In genomic region chr20:14984305-14984704, GRCh38 we compare ENCODE assay signal across 1 cellular context.
TF ChIP-seq lines count a peak whose summit lies in the region.

No MANE protein-coding gene starts in this region.

TF ChIP-seq in HepG2, 621 proteins besides CTCF, POLR2A, EP300 and RAD21 (continued from another document):
- TF ChIP-seq SNAPC4 (CRISPR knock-in tag; IDR thresholded peaks at IDR 0.05) = 0 out of 2 replicates have a peak, but pooled peaks have one; percentile 8
- TF ChIP-seq CSRNP1 (CRISPR knock-in tag; IDR thresholded peaks at IDR 0.05) = 0 out of 2 replicates have a peak, but pooled peaks have one; percentile 61
- TF ChIP-seq ZNF264 (CRISPR knock-in tag; IDR thresholded peaks at IDR 0.05) = 0 out of 2 replicates have a peak, but pooled peaks have one; percentile 46
- TF ChIP-seq SMARCC2 (IDR thresholded peaks at IDR 0.05) = no peak
- TF ChIP-seq ZMYM4 (CRISPR knock-in tag; IDR thresholded peaks at IDR 0.05) = no peak
- TF ChIP-seq HNF4A (CRISPR knock-in tag; IDR thresholded peaks at IDR 0.05) = no peak
